Comparison of ENCODE assay signal across 29 cellular contexts in the genomic region with DNA sequence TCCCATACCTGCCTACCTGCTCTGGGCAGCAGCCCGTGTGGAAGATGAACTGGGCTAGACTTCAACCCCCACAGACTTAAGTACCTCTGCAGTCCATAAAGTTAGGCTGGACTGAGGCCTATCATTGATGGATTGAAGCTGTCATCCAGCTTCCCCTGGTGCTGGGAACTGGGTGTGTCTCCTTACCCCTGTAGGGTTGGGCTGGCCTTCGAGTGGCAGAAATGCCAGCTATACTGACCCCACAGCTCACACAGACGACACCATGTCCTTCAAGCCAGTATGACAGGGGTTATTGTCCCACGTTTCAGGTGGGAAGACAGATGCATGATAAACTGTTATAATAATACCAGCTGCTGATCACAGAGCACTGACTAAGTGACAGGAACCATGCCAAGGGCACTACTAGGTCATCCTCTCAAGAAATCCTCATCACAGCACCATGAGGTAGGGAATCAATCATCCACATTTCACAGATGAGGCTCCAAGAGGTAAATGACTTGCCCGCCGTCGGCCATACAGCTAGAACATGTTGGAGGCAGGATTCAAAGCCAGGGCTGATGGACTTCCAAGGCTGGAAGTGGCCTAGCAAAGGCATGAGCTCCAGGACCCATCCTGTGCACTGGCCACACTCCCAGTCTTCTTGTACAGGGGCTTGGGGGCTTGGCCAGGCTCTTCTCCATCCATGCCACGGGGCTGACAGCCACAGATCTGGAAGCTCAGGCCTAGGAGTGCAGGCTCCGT. TPM values are rescaled to one million over a fixed set of nuclear protein-coding genes. Genes with fewer than 3 reads are reported as not detected.
DNase-seq lines count a peak whose midpoint lies in the region; ATAC-seq and TF ChIP-seq lines count a peak whose summit lies in the region.
"Had no signal": no experiment of that assay in that cellular context is flagged by ENCODE, and none has a peak within 500 bp of the region (broad histone marks: within the 10 kb centered on the region; RNA-seq: fewer than 3 reads in every experiment).

Gene BEST4 (minus strand): TSS at position 51 of the 741 bp plus-strand sequence. CDS start 465 bp downstream, outside the sequence.

- POLR2A ChIA-PET in WTC11 (lab: Charles Lee): interaction anchor here (0.6 to 1.9 kb wide), 2 partner anchors 31 to 210 kb away, joined by 4 to 6 read pairs; no protein-coding TSS in a partner anchor

- H3K9me3 Mint-ChIP-seq in WTC11: no peaks in the 10 kb centered on the region
- no peaks in the 10 kb centered on the region for H3K9me3 Mint-ChIP-seq in type B pancreatic cell
- H3K9me3 Mint-ChIP-seq: activated T-cell treated with anti-CD3 and anti-CD28 coated beads, Interleukin-2, amount 50 U/mL, for 4 hours; mesothelial cell of epicardium had no signal

- no peaks in the 10 kb centered on the region for H3K36me3 ChIP-seq in right atrium auricular region

- H3K27ac ChIP-seq in right cardiac atrium (ENCODE audit: low read length) (no peak within 1 kb of the TSS), right atrium auricular region (no peak within 1 kb of the TSS)
- H3K27ac ChIP-seq: VCaP had no signal

- ATAC-seq in right cardiac atrium (no peak), WTC11 (no peak), left colon (no peak), GM19324 (IDR thresholded peaks at IDR 0.05; ENCODE audit: low FRiP score, unreplicated experiment) (no peak)
- ATAC-seq: activated T-cell treated with anti-CD3 and anti-CD28 coated beads, Interleukin-2, amount 50 U/mL, for 4 hours; esophagus mucosa; naive thymus-derived CD4-positive, alpha-beta T cell; Panc1; stimulated activated naive CD8-positive, alpha-beta T cell treated with anti-CD3 and anti-CD28 coated beads, Interleukin-15, Interleukin-2, amounts not matched to agents 100 U/mL and 50 U/mL, for 24 hours had no signal

- TF ChIP-seq CTCF in right atrium auricular region (IDR thresholded peaks at IDR 0.05) (no peak), WTC11 (IDR thresholded peaks at IDR 0.05) (no peak), type B pancreatic cell (conservative IDR thresholded peaks at IDR 0.05) (no peak)

- H3K27me3 Mint-ChIP-seq in WTC11 (ENCODE audit: low read depth) (peaks cover 12% of the 10 kb centered on the region), type B pancreatic cell (no peaks in the 10 kb centered on the region)
- H3K27me3 Mint-ChIP-seq: naive thymus-derived CD4-positive, alpha-beta T cell had no signal

- 82% methylated on average over 9 of the region's 9 CpGs for WGBS in right cardiac atrium

- no peaks in the 10 kb centered on the region for H3K9me3 ChIP-seq in right cardiac atrium (ENCODE audit: control insufficient read depth, low read length)
- H3K9me3 ChIP-seq in right atrium auricular region: no peaks in the 10 kb centered on the region

- H3K4me3 Mint-ChIP-seq in WTC11 (0 out of 2 replicates have a peak within 1 kb of the TSS, but pooled peaks have one; percentile 3), type B pancreatic cell (no peak within 1 kb of the TSS)

- DNase-seq in right cardiac atrium (peak; percentile 10 to 28 (median 17)), right atrium auricular region (ENCODE audit: low spot score) (no peak), WTC11 (ENCODE audit: low spot score) (no peak), left colon (peak in 1 of 2 donors; percentile 22), type B pancreatic cell (ENCODE audit: extremely low spot score, unreplicated experiment) (no peak), DMS 273 treated with DMSO at 0.1 percent for 48 hours (lab: John Stamatoyannopoulos, UW) (no peak), KG1 (lab: John Stamatoyannopoulos, UW) (no peak)
- DNase-seq: activated CD4-positive, alpha-beta T cell treated with anti-CD3 and anti-CD28 coated beads for 48 hours; activated gamma-delta T cell treated with Interleukin-2 at 50 U/mL for 16 hours; activated T-cell treated with anti-CD3 and anti-CD28 coated beads, Interleukin-2, amount 50 U/mL, for 4 hours; glutamatergic neuron; GOT3; naive thymus-derived CD4-positive, alpha-beta T cell; NCI-H1694; NCI-H446; NCI-H748 treated with DMSO at 0.1 percent for 48 hours; nucleus accumbens; SIG-M5; stimulated activated naive CD8-positive, alpha-beta T cell treated with anti-CD3 and anti-CD28 coated beads, Interleukin-15, Interleukin-2, amounts not matched to agents 100 U/mL and 50 U/mL, for 24 hours; T1000 had no signal

- H3K27me3 ChIP-seq in right cardiac atrium (ENCODE audit: control insufficient read depth, insufficient read depth) (no peaks in the 10 kb centered on the region), right atrium auricular region (no peaks in the 10 kb centered on the region)

- H3K4me1 Mint-ChIP-seq in WTC11 (peaks cover 38% of the 10 kb centered on the region), type B pancreatic cell (ENCODE audit: unreplicated experiment) (peaks cover 26% of the 10 kb centered on the region)

- H3K4me3 ChIP-seq in right cardiac atrium (ENCODE audit: low read length) (no peak within 1 kb of the TSS), right atrium auricular region (no peak within 1 kb of the TSS)

- intact Hi-C loops in right cardiac atrium (cut with DNase I) (loop anchor here in 2 of 4 donors (5.0 to 10.0 kb wide), 2 partner anchors 47 to 49 kb away; no protein-coding TSS in a partner anchor), left colon (cut with DNase I, micrococcal nuclease) (loop anchor here in 1 of 2 donors (10.0 kb wide), 1 partner anchor 47 kb away; no protein-coding TSS in a partner anchor)

- no peaks in the 10 kb centered on the region for H3K36me3 Mint-ChIP-seq in WTC11
- no peaks in the 10 kb centered on the region for H3K36me3 Mint-ChIP-seq in type B pancreatic cell
- H3K36me3 Mint-ChIP-seq: mesothelial cell of epicardium had no signal

- CTCF ChIA-PET in WTC11 (lab: Charles Lee): interaction anchor here (0.7 to 3.7 kb wide), 4 partner anchors 12 to 46 kb away, joined by 4 to 20 read pairs (median 6); partner anchors contain the start of genes BTBD19, DYNLT4, PLK3 and RPS8

- H3K27ac Mint-ChIP-seq in WTC11: no peak within 1 kb of the TSS
- peak within 1 kb of the TSS; percentile 18 for H3K27ac Mint-ChIP-seq in type B pancreatic cell

- H3K4me1 ChIP-seq in right cardiac atrium (ENCODE audit: control insufficient read depth, insufficient read depth, low read length) (peaks cover 2% of the 10 kb centered on the region), right atrium auricular region (peaks cover 0 to 32% of the 10 kb centered on the region in 2 donors)

TF ChIP-seq in WTC11, 78 proteins besides CTCF, POLR2A, EP300 and RAD21 (continues in another document):
- TF ChIP-seq AR (CRISPR knock-in tag; IDR thresholded peaks at IDR 0.05): no peak
- TF ChIP-seq ATF6 (CRISPR knock-in tag; IDR thresholded peaks at IDR 0.05): no peak
- TF ChIP-seq FOXK1 (CRISPR knock-in tag; IDR thresholded peaks at IDR 0.05): no peak
- no peak for TF ChIP-seq NFATC4 (CRISPR knock-in tag; IDR thresholded peaks at IDR 0.05)
- no peak for TF ChIP-seq TEAD1 (CRISPR knock-in tag; IDR thresholded peaks at IDR 0.05)
- no peak for TF ChIP-seq ATF1 (CRISPR knock-in tag; IDR thresholded peaks at IDR 0.05)
- TF ChIP-seq ATF2 (CRISPR knock-in tag; IDR thresholded peaks at IDR 0.05; ENCODE audit: borderline replicate concordance, low read depth): no peak

RNA-seq across cellular contexts. Expression of gene BEST4, which starts in this region (rescaled TPM):
- total RNA-seq in right cardiac atrium (under 1 TPM; 0.14 to 0.28 (median 0.22) TPM), right atrium auricular region (not detected), WTC11 (2021) (1.6 to 1.7 TPM (median 1.6 TPM) in 3 replicates), left colon (100 to 1,000 TPM; 113 to 120 TPM), type B pancreatic cell (ENCODE audit: low replicate concordance) (0.48 and 0.99 TPM in 2 replicates)
- polyA plus RNA-seq in right cardiac atrium: 0.18 TPM
- total RNA-seq: dermis microvascular lymphatic vessel endothelial cell, esophagus mucosa, fibroblast of villous mesenchyme, skeletal muscle tissue had no signal
- polyA plus RNA-seq: liver had no signal

Comparison
In these comparisons a context has a peak if more than half of its experiments do, and no peak if none do; other contexts are left out.
1. RNA of gene BEST4 (total RNA-seq): 113 to 120 TPM in left colon; 1.6 to 1.7 TPM in WTC11, 0.48 to 0.99 TPM in type B pancreatic cell, 0.14 to 0.28 TPM in right cardiac atrium and not detected in right atrium auricular region; every median in the first group is over 10 times any median in the second.
2. Peak in DNase-seq in right cardiac atrium; RNA of the gene not detected or under 1 TPM.